In the genomic region with DNA sequence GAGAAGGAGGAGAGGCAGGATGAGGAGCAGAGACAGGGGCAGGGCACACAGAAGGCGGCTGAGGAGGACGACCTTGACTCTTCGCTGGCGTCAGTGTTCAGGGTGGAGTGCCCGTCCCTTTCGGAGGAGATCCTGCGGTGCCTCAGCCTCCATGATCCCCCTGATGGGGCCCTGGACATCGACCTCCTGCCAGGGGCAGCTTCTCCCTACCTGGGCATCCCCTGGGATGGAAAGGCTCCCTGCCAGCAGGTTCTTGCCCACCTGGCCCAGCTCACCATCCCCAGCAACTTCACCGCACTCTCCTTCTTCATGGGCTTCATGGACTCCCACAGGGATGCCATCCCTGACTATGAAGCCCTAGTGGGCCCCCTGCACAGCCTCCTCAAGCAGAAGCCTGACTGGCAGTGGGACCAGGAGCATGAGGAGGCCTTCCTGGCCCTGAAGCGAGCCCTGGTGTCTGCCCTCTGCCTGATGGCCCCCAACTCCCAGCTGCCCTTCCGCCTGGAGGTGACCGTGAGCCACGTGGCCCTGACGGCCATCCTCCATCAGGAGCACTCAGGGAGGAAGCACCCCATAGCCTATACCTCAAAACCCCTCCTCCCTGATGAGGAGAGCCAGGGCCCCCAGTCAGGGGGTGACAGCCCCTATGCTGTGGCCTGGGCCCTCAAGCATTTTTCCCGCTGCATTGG, we compare ENCODE assay signal across 24 cellular contexts. TPM values are rescaled to one million over a fixed set of nuclear protein-coding genes. Genes with fewer than 3 reads are reported as not detected.
DNase-seq lines count a peak whose midpoint lies in the region; ATAC-seq, FAIRE-seq and TF ChIP-seq lines count a peak whose summit lies in the region.
"Had no signal": no experiment of that assay in that cellular context is flagged by ENCODE, and none has a peak within 500 bp of the region (broad histone marks: within the 10 kb centered on the region; RNA-seq: fewer than 3 reads in every experiment).

No MANE protein-coding gene starts in this region.

- H3K79me2 ChIP-seq in HepG2 (ENCODE audit: insufficient read depth, low read length) = no peaks in the 10 kb centered on the region

- CTCF ChIA-PET in HepG2 (lab: Yijun Ruan, JAX; ENCODE audit: low intra/inter-chr PET ratio, low total read pairs) = no interaction called here

- in situ Hi-C loops in HepG2 (cut with HindIII; ENCODE audit: extremely low pct_ligation_motif_present, low pct_unique_long_range_greater_than_20kb) = no loop called here

- no peaks in the 10 kb centered on the region for H3K4me1 Mint-ChIP-seq in activated T-helper 17 cell treated with anti-CD3 and anti-CD28 coated beads, Interleukin-2, amount 50 U/mL, for 72 hours
- no peaks in the 10 kb centered on the region for H3K4me1 Mint-ChIP-seq in stimulated activated effector memory CD8-positive, alpha-beta T cell treated with anti-CD3 and anti-CD28 coated beads, Interleukin-12 subunit alpha, Interleukin-12 subunit beta, amount 100 ng/mL, for 72 hours
- H3K4me1 Mint-ChIP-seq: B cell; CD4-positive, CD25-positive, alpha-beta regulatory T cell had no signal

- H4K20me1 ChIP-seq in HepG2 (ENCODE audit: insufficient read depth, low read length) = no peaks in the 10 kb centered on the region

- peaks cover 0 to under 1% of the 10 kb centered on the region in 2 experiments; a peak in 2 of 5 replicates for H3K27me3 ChIP-seq in HepG2 (ENCODE audit: control insufficient read depth in 1 of 2, insufficient read depth in 2 of 2, low read length in 2 of 2)
- H3K27me3 ChIP-seq in right lobe of liver = no peaks in the 10 kb centered on the region
- H3K27me3 ChIP-seq: BLaER1 had no signal

- BruUV-seq in HepG2 (replicated peaks; lab: Mats Ljungman, UMichigan) = no TSS peak

- H3K4me2 ChIP-seq in HepG2 (ENCODE audit: low read depth, low read length) = no peak overlapping the region

- H3K9me3 Mint-ChIP-seq in activated T-helper 17 cell treated with anti-CD3 and anti-CD28 coated beads, Interleukin-2, amount 50 U/mL, for 72 hours = no peaks in the 10 kb centered on the region
- H3K9me3 Mint-ChIP-seq in stimulated activated effector memory CD8-positive, alpha-beta T cell treated with anti-CD3 and anti-CD28 coated beads, Interleukin-12 subunit alpha, Interleukin-12 subunit beta, amount 100 ng/mL, for 72 hours = no peaks in the 10 kb centered on the region
- H3K9me3 Mint-ChIP-seq: CD8-positive, alpha-beta T cell had no signal

- DNase-seq in HepG2 (ENCODE audit: low spot score) (no peak), right lobe of liver (no peak)
- DNase-seq in stimulated activated effector memory CD8-positive, alpha-beta T cell treated with anti-CD3 and anti-CD28 coated beads, Interleukin-12 subunit alpha, Interleukin-12 subunit beta, amount 100 ng/mL, for 72 hours (ENCODE audit: low spot score in 2 of 2) = no peak
- DNase-seq: Caco-2; CD4-positive, CD25-positive, alpha-beta regulatory T cell; CD8-positive, alpha-beta T cell; DMS153; DND-41; GM23248; H7; HCEC 1CT had no signal

- POLR2A ChIA-PET in HepG2 (lab: Yijun Ruan, JAX) = interaction anchor here (1.9 kb wide), 1 partner anchor 15 kb away, joined by 9 read pairs; a partner anchor contains a TSS

- H3K27ac ChIP-seq in HepG2 (ENCODE audit: extremely low read length, insufficient read depth, low read length) = no peak overlapping the region
- H3K27ac ChIP-seq in right lobe of liver = no peak overlapping the region
- H3K27ac ChIP-seq: 22Rv1, C4-2B, GM23248 had no signal

- no peak for ATAC-seq in HepG2
- no peak for ATAC-seq in right lobe of liver
- ATAC-seq in activated T-helper 17 cell treated with anti-CD3 and anti-CD28 coated beads, Interleukin-2, amount 50 U/mL, for 72 hours (replicated peaks) = no peak
- no peak for ATAC-seq in stimulated activated effector memory CD8-positive, alpha-beta T cell treated with anti-CD3 and anti-CD28 coated beads, Interleukin-12 subunit alpha, Interleukin-12 subunit beta, amount 100 ng/mL, for 72 hours
- ATAC-seq in GM18520 (IDR thresholded peaks at IDR 0.05; ENCODE audit: unreplicated experiment) = no peak
- no peak for ATAC-seq in HG02852 (IDR thresholded peaks at IDR 0.05; ENCODE audit: unreplicated experiment)
- ATAC-seq in HG03432 (IDR thresholded peaks at IDR 0.05; ENCODE audit: unreplicated experiment) = no peak
- ATAC-seq: CD8-positive, alpha-beta T cell had no signal

- H3K4me3 ChIP-seq in HepG2 (replicated peaks in 1 of 3; ENCODE audit: insufficient read depth in 1 of 3, low read depth in 2 of 3, low read length in 3 of 3) (no peak overlapping the region), right lobe of liver (no peak overlapping the region)
- H3K4me3 ChIP-seq: BLaER1, GM23248 had no signal

- WGBS in HepG2 (ENCODE audit: low lambda C conversion rate) = 68% methylated on average over 15 of the region's 15 CpGs
- WGBS in right lobe of liver (ENCODE audit: insufficient coverage, low coverage, low lambda C conversion rate, missing lambda C conversion rate) = 83% methylated on average over 6 of the region's 15 CpGs

- no peak for TF ChIP-seq CTCF in HepG2 (CRISPR knock-in tag; IDR thresholded peaks at IDR 0.05)
- no peak for TF ChIP-seq CTCF in right lobe of liver (IDR thresholded peaks at IDR 0.05)

- peak overlapping the region; percentile 52 for H3K27ac Mint-ChIP-seq in activated T-helper 17 cell treated with anti-CD3 and anti-CD28 coated beads, Interleukin-2, amount 50 U/mL, for 72 hours
- peak overlapping the region; percentile 16 for H3K27ac Mint-ChIP-seq in stimulated activated effector memory CD8-positive, alpha-beta T cell treated with anti-CD3 and anti-CD28 coated beads, Interleukin-12 subunit alpha, Interleukin-12 subunit beta, amount 100 ng/mL, for 72 hours
- H3K27ac Mint-ChIP-seq: B cell; CD8-positive, alpha-beta T cell had no signal

- FAIRE-seq in HepG2 (lab: Jason Lieb, UNC) = no peak
- FAIRE-seq: A204.1, G401.6, GM12892, GM19239, H1 had no signal

- no peak overlapping the region for H2AFZ ChIP-seq in HepG2 (ENCODE audit: low read length)
- H2AFZ ChIP-seq: GM23248 had no signal

- TF ChIP-seq POLR2A in HepG2 (IDR thresholded peaks at IDR 0.05; ENCODE audit: insufficient read depth in 1 of 2, low read depth in 2 of 2, low read length in 2 of 2) = no peak
- TF ChIP-seq POLR2A in right lobe of liver (IDR thresholded peaks at IDR 0.05) = no peak

- H3K4me3 Mint-ChIP-seq in activated T-helper 17 cell treated with anti-CD3 and anti-CD28 coated beads, Interleukin-2, amount 50 U/mL, for 72 hours = no peak overlapping the region
- H3K4me3 Mint-ChIP-seq in stimulated activated effector memory CD8-positive, alpha-beta T cell treated with anti-CD3 and anti-CD28 coated beads, Interleukin-12 subunit alpha, Interleukin-12 subunit beta, amount 100 ng/mL, for 72 hours = no peak overlapping the region
- H3K4me3 Mint-ChIP-seq: B cell; CD4-positive, CD25-positive, alpha-beta regulatory T cell; CD8-positive, alpha-beta T cell had no signal

- H3K36me3 Mint-ChIP-seq in activated T-helper 17 cell treated with anti-CD3 and anti-CD28 coated beads, Interleukin-2, amount 50 U/mL, for 72 hours (ENCODE audit: low read depth) = no peaks in the 10 kb centered on the region
- no peaks in the 10 kb centered on the region for H3K36me3 Mint-ChIP-seq in stimulated activated effector memory CD8-positive, alpha-beta T cell treated with anti-CD3 and anti-CD28 coated beads, Interleukin-12 subunit alpha, Interleukin-12 subunit beta, amount 100 ng/mL, for 72 hours
- H3K36me3 Mint-ChIP-seq: CD4-positive, CD25-positive, alpha-beta regulatory T cell; CD8-positive, alpha-beta T cell had no signal

- H3K9me3 ChIP-seq in HepG2 (ENCODE audit: low read length) = no peaks in the 10 kb centered on the region
- H3K9me3 ChIP-seq in right lobe of liver = no peaks in the 10 kb centered on the region
- H3K9me3 ChIP-seq: BLaER1, Caco-2 had no signal

- H3K4me1 ChIP-seq in HepG2 (ENCODE audit: insufficient read depth, low read length) = no peaks in the 10 kb centered on the region
- H3K4me1 ChIP-seq in right lobe of liver = peaks cover 0 to 10% (median 4%) of the 10 kb centered on the region in 4 donors
- H3K4me1 ChIP-seq: Caco-2 had no signal

- no peaks in the 10 kb centered on the region for H3K36me3 ChIP-seq in HepG2 (replicated peaks in 1 of 2; ENCODE audit: control insufficient read depth in 1 of 2, insufficient read depth in 2 of 2, low read length in 2 of 2)
- H3K36me3 ChIP-seq in right lobe of liver = no peaks in the 10 kb centered on the region

- TF ChIP-seq EP300 in HepG2 (IDR thresholded peaks at IDR 0.05; ENCODE audit: low read depth in 2 of 2, low read length in 2 of 2) (no peak), HepG2 (CRISPR knock-in tag; IDR thresholded peaks at IDR 0.05; ENCODE audit: borderline replicate concordance) (no peak)

- no peak overlapping the region for H3K9ac ChIP-seq in HepG2 (ENCODE audit: insufficient read depth, low read depth, low read length)
- H3K9ac ChIP-seq: BLaER1, GM23248 had no signal

- TF ChIP-seq RAD21 in HepG2 (CRISPR knock-in tag; IDR thresholded peaks at IDR 0.05) = no peak

- peaks cover 4% of the 10 kb centered on the region for H3K27me3 Mint-ChIP-seq in activated T-helper 17 cell treated with anti-CD3 and anti-CD28 coated beads, Interleukin-2, amount 50 U/mL, for 72 hours

- intact Hi-C loops in HepG2 (cut with micrococcal nuclease; ENCODE audit: unreplicated experiment) = no loop called here
- intact Hi-C loops in right lobe of liver (cut with DNase I) = no loop called here

RNA-seq across cellular contexts. Expression of a gene that starts 14.6 kb away (rescaled TPM):
- 0.45 and 0.66 TPM in 2 replicates for total RNA-seq in HepG2 (2016; rRNA removed; fragmentation: Illumina TruSeq; extraction: Trizol)
- total RNA-seq in HepG2 (2016; cell fraction: cytosol; rRNA removed; fragmentation: Illumina TruSeq; extraction: Trizol; ENCODE audit: low read depth) = 0.62 and 0.81 TPM in 2 replicates
- 0.58 and 0.78 TPM in 2 replicates for total RNA-seq in HepG2 (2016; cell fraction: insoluble cytoplasmic fraction; rRNA removed; fragmentation: Illumina TruSeq; extraction: Trizol)
- 1.3 TPM in 2 replicates for total RNA-seq in HepG2 (2016; cell fraction: membrane; rRNA removed; fragmentation: Illumina TruSeq; extraction: Trizol)
- 0.47 and 0.60 TPM in 2 replicates for total RNA-seq in HepG2 (2016; cell fraction: nucleus; rRNA removed; fragmentation: Illumina TruSeq; extraction: Trizol)
- 0.74 and 0.98 TPM in 2 replicates for polyA plus RNA-seq in HepG2 (2011; rRNA removed)
- 0.71 and 0.97 TPM in 2 replicates for polyA plus RNA-seq in HepG2 (2011; cell fraction: cytosol; rRNA removed)
- 1.3 and 1.8 TPM in 2 replicates for polyA plus RNA-seq in HepG2 (2011; cell fraction: nucleus; rRNA removed)
- 0.77 and 1.9 TPM in 2 replicates for polyA plus RNA-seq in HepG2 (2012)
- 0.70 and 0.86 TPM in 2 replicates for polyA plus RNA-seq in HepG2 (2016; cell fraction: cytosol; fragmentation: Illumina TruSeq; extraction: Trizol; ENCODE audit: low read depth)
- 0.62 and 1.3 TPM in 2 replicates for polyA plus RNA-seq in HepG2 (2016; cell fraction: insoluble cytoplasmic fraction; fragmentation: Illumina TruSeq; extraction: Trizol; ENCODE audit: low read depth)
- polyA plus RNA-seq in HepG2 (2016; cell fraction: membrane; fragmentation: Illumina TruSeq; extraction: Trizol; ENCODE audit: low read depth) = 1.4 TPM in 2 replicates
- 1.3 and 1.6 TPM in 2 replicates for polyA plus RNA-seq in HepG2 (2016; cell fraction: nucleus; fragmentation: Illumina TruSeq; extraction: Trizol; ENCODE audit: insufficient read depth, low read depth)
- 0.37 and 0.92 TPM in 2 replicates for polyA minus RNA-seq in HepG2 (2011; rRNA and poly(A)+ RNA removed; ENCODE audit: low replicate concordance)
- 0.30 and 0.35 TPM in 2 replicates for polyA minus RNA-seq in HepG2 (2011; cell fraction: cytosol; rRNA and poly(A)+ RNA removed)
- polyA minus RNA-seq in HepG2 (2011; cell fraction: nucleus; rRNA and poly(A)+ RNA removed) = 0.52 and 0.75 TPM in 2 replicates
- 1 to 10 TPM in 4 of 6 experiments, under 1 TPM in 2; 0.74 to 1.8 (median 1.2) TPM for total RNA-seq in right lobe of liver
- 10 to 100 TPM; 11.1 to 14.6 TPM for total RNA-seq in activated T-helper 17 cell treated with anti-CD3 and anti-CD28 coated beads, Interleukin-2, amount 50 U/mL, for 72 hours

RNA-seq across cellular contexts. Expression of a gene that starts 14.9 kb away (rescaled TPM):
- total RNA-seq in HepG2 (2016; rRNA removed; fragmentation: Illumina TruSeq; extraction: Trizol) (72.2 and 75.7 TPM in 2 replicates), right lobe of liver (10 to 100 TPM; 19.6 to 24.9 (median 21.4) TPM)
- total RNA-seq in HepG2 (2016; cell fraction: cytosol; rRNA removed; fragmentation: Illumina TruSeq; extraction: Trizol; ENCODE audit: low read depth) = 10.2 and 10.7 TPM in 2 replicates
- 60.0 and 78.8 TPM in 2 replicates for total RNA-seq in HepG2 (2016; cell fraction: insoluble cytoplasmic fraction; rRNA removed; fragmentation: Illumina TruSeq; extraction: Trizol)
- total RNA-seq in HepG2 (2016; cell fraction: membrane; rRNA removed; fragmentation: Illumina TruSeq; extraction: Trizol) = 35.9 and 40.5 TPM in 2 replicates
- 62.0 and 78.7 TPM in 2 replicates for total RNA-seq in HepG2 (2016; cell fraction: nucleus; rRNA removed; fragmentation: Illumina TruSeq; extraction: Trizol)
- polyA plus RNA-seq in HepG2 (2011; rRNA removed) = 52.8 and 76.4 TPM in 2 replicates
- 36.1 and 40.8 TPM in 2 replicates for polyA plus RNA-seq in HepG2 (2011; cell fraction: cytosol; rRNA removed)
- 158 and 160 TPM in 2 replicates for polyA plus RNA-seq in HepG2 (2011; cell fraction: nucleus; rRNA removed)
- 82.6 and 83.5 TPM in 2 replicates for polyA plus RNA-seq in HepG2 (2012)
- polyA plus RNA-seq in HepG2 (2016; cell fraction: cytosol; fragmentation: Illumina TruSeq; extraction: Trizol; ENCODE audit: low read depth) = 4.7 and 5.4 TPM in 2 replicates
- polyA plus RNA-seq in HepG2 (2016; cell fraction: insoluble cytoplasmic fraction; fragmentation: Illumina TruSeq; extraction: Trizol; ENCODE audit: low read depth) = 37.4 and 41.5 TPM in 2 replicates
- polyA plus RNA-seq in HepG2 (2016; cell fraction: membrane; fragmentation: Illumina TruSeq; extraction: Trizol; ENCODE audit: low read depth) = 19.0 and 20.9 TPM in 2 replicates
- polyA plus RNA-seq in HepG2 (2016; cell fraction: nucleus; fragmentation: Illumina TruSeq; extraction: Trizol; ENCODE audit: insufficient read depth, low read depth) = 71.6 and 72.4 TPM in 2 replicates
- 29.4 and 108 TPM in 2 replicates for polyA minus RNA-seq in HepG2 (2011; rRNA and poly(A)+ RNA removed; ENCODE audit: low replicate concordance)
- 32.8 and 41.4 TPM in 2 replicates for polyA minus RNA-seq in HepG2 (2011; cell fraction: cytosol; rRNA and poly(A)+ RNA removed)
- 109 and 126 TPM in 2 replicates for polyA minus RNA-seq in HepG2 (2011; cell fraction: nucleus; rRNA and poly(A)+ RNA removed)
- 100 to 1,000 TPM in 1 of 2 donors, 10 to 100 TPM in 1; 64.3 to 132 TPM for total RNA-seq in activated T-helper 17 cell treated with anti-CD3 and anti-CD28 coated beads, Interleukin-2, amount 50 U/mL, for 72 hours

RNA-seq across cellular contexts. Expression of a gene that starts 16.1 kb away (rescaled TPM):
- total RNA-seq in HepG2 (2016; rRNA removed; fragmentation: Illumina TruSeq; extraction: Trizol) (1.1 and 1.3 TPM in 2 replicates), right lobe of liver (1 to 10 TPM; 1.8 to 6.1 (median 2.7) TPM)
- 0.09 and 0.10 TPM in 2 replicates for total RNA-seq in HepG2 (2016; cell fraction: cytosol; rRNA removed; fragmentation: Illumina TruSeq; extraction: Trizol; ENCODE audit: low read depth)
- total RNA-seq in HepG2 (2016; cell fraction: insoluble cytoplasmic fraction; rRNA removed; fragmentation: Illumina TruSeq; extraction: Trizol) = 0.91 and 1.1 TPM in 2 replicates
- total RNA-seq in HepG2 (2016; cell fraction: membrane; rRNA removed; fragmentation: Illumina TruSeq; extraction: Trizol) = 0.24 and 0.34 TPM in 2 replicates
- total RNA-seq in HepG2 (2016; cell fraction: nucleus; rRNA removed; fragmentation: Illumina TruSeq; extraction: Trizol) = 1.0 and 1.4 TPM in 2 replicates
- polyA plus RNA-seq in HepG2 (2011; rRNA removed) = 0.63 and 0.95 TPM in 2 replicates
- 0.39 and 0.44 TPM in 2 replicates for polyA plus RNA-seq in HepG2 (2011; cell fraction: cytosol; rRNA removed)
- polyA plus RNA-seq in HepG2 (2011; cell fraction: nucleus; rRNA removed) = 2.0 and 2.1 TPM in 2 replicates
- 1.8 and 5.9 TPM in 2 replicates for polyA plus RNA-seq in HepG2 (2012)
- 0.07 and 0.08 TPM in 2 replicates for polyA plus RNA-seq in HepG2 (2016; cell fraction: cytosol; fragmentation: Illumina TruSeq; extraction: Trizol; ENCODE audit: low read depth)
- 0.72 and 0.83 TPM in 2 replicates for polyA plus RNA-seq in HepG2 (2016; cell fraction: insoluble cytoplasmic fraction; fragmentation: Illumina TruSeq; extraction: Trizol; ENCODE audit: low read depth)
- polyA plus RNA-seq in HepG2 (2016; cell fraction: membrane; fragmentation: Illumina TruSeq; extraction: Trizol; ENCODE audit: low read depth) = 0.13 and 0.14 TPM in 2 replicates
- polyA plus RNA-seq in HepG2 (2016; cell fraction: nucleus; fragmentation: Illumina TruSeq; extraction: Trizol; ENCODE audit: insufficient read depth, low read depth) = 1.2 and 1.5 TPM in 2 replicates
- 2.4 TPM in 1 of 2 replicates, not detected in the other for polyA minus RNA-seq in HepG2 (2011; rRNA and poly(A)+ RNA removed; ENCODE audit: low replicate concordance)
- polyA minus RNA-seq in HepG2 (2011; cell fraction: cytosol; rRNA and poly(A)+ RNA removed) = 1.4 and 1.5 TPM in 2 replicates
- 1.7 and 1.9 TPM in 2 replicates for polyA minus RNA-seq in HepG2 (2011; cell fraction: nucleus; rRNA and poly(A)+ RNA removed)
- under 1 TPM in 1 of 2 donors, not detected in 1; 0.04 TPM for total RNA-seq in activated T-helper 17 cell treated with anti-CD3 and anti-CD28 coated beads, Interleukin-2, amount 50 U/mL, for 72 hours

RNA-seq across cellular contexts. Expression of a gene that starts 27.7 kb away (rescaled TPM):
- total RNA-seq in HepG2 (2016; rRNA removed; fragmentation: Illumina TruSeq; extraction: Trizol) (25.0 and 34.4 TPM in 2 replicates), right lobe of liver (10 to 100 TPM; 24.9 to 32.8 (median 28.3) TPM)
- total RNA-seq in HepG2 (2016; cell fraction: cytosol; rRNA removed; fragmentation: Illumina TruSeq; extraction: Trizol; ENCODE audit: low read depth) = 13.3 and 16.3 TPM in 2 replicates
- total RNA-seq in HepG2 (2016; cell fraction: insoluble cytoplasmic fraction; rRNA removed; fragmentation: Illumina TruSeq; extraction: Trizol) = 19.5 and 33.3 TPM in 2 replicates
- 24.0 and 26.0 TPM in 2 replicates for total RNA-seq in HepG2 (2016; cell fraction: membrane; rRNA removed; fragmentation: Illumina TruSeq; extraction: Trizol)
- 44.1 and 45.4 TPM in 2 replicates for total RNA-seq in HepG2 (2016; cell fraction: nucleus; rRNA removed; fragmentation: Illumina TruSeq; extraction: Trizol)
- polyA plus RNA-seq in HepG2 (2011; rRNA removed) = 129 and 163 TPM in 2 replicates
- polyA plus RNA-seq in HepG2 (2011; cell fraction: cytosol; rRNA removed) = 99.7 and 120 TPM in 2 replicates
- polyA plus RNA-seq in HepG2 (2011; cell fraction: nucleus; rRNA removed) = 808 and 816 TPM in 2 replicates
- polyA plus RNA-seq in HepG2 (2012) = 66.2 and 118 TPM in 2 replicates
- polyA plus RNA-seq in HepG2 (2016; cell fraction: cytosol; fragmentation: Illumina TruSeq; extraction: Trizol; ENCODE audit: low read depth) = 50.3 and 55.8 TPM in 2 replicates
- polyA plus RNA-seq in HepG2 (2016; cell fraction: insoluble cytoplasmic fraction; fragmentation: Illumina TruSeq; extraction: Trizol; ENCODE audit: low read depth) = 73.2 and 88.2 TPM in 2 replicates
- polyA plus RNA-seq in HepG2 (2016; cell fraction: membrane; fragmentation: Illumina TruSeq; extraction: Trizol; ENCODE audit: low read depth) = 64.6 and 72.1 TPM in 2 replicates
- polyA plus RNA-seq in HepG2 (2016; cell fraction: nucleus; fragmentation: Illumina TruSeq; extraction: Trizol; ENCODE audit: insufficient read depth, low read depth) = 164 and 186 TPM in 2 replicates
- 27.9 and 51.2 TPM in 2 replicates for polyA minus RNA-seq in HepG2 (2011; rRNA and poly(A)+ RNA removed; ENCODE audit: low replicate concordance)
- 18.8 and 21.3 TPM in 2 replicates for polyA minus RNA-seq in HepG2 (2011; cell fraction: cytosol; rRNA and poly(A)+ RNA removed)
- polyA minus RNA-seq in HepG2 (2011; cell fraction: nucleus; rRNA and poly(A)+ RNA removed) = 95.4 and 110 TPM in 2 replicates
- total RNA-seq in activated T-helper 17 cell treated with anti-CD3 and anti-CD28 coated beads, Interleukin-2, amount 50 U/mL, for 72 hours = 10 to 100 TPM; 36.6 to 45.7 TPM

RNA-seq across cellular contexts. Expression of a gene that starts 46.9 kb away (rescaled TPM):
- 0.04 TPM in 1 of 2 replicates, not detected in the other for total RNA-seq in HepG2 (2016; rRNA removed; fragmentation: Illumina TruSeq; extraction: Trizol)
- total RNA-seq in HepG2 (2016; cell fraction: cytosol; rRNA removed; fragmentation: Illumina TruSeq; extraction: Trizol; ENCODE audit: low read depth) = not detected in 2 replicates
- total RNA-seq in HepG2 (2016; cell fraction: insoluble cytoplasmic fraction; rRNA removed; fragmentation: Illumina TruSeq; extraction: Trizol) = 0.11 TPM in 1 of 2 replicates, not detected in the other
- not detected in 2 replicates for total RNA-seq in HepG2 (2016; cell fraction: membrane; rRNA removed; fragmentation: Illumina TruSeq; extraction: Trizol)
- 0.34 TPM in 1 of 2 replicates, not detected in the other for total RNA-seq in HepG2 (2016; cell fraction: nucleus; rRNA removed; fragmentation: Illumina TruSeq; extraction: Trizol)
- 0.15 and 0.24 TPM in 2 replicates for polyA plus RNA-seq in HepG2 (2011; rRNA removed)
- polyA plus RNA-seq in HepG2 (2011; cell fraction: cytosol; rRNA removed) = 0.03 and 0.05 TPM in 2 replicates
- polyA plus RNA-seq in HepG2 (2011; cell fraction: nucleus; rRNA removed) = 1.6 and 2.4 TPM in 2 replicates
- polyA plus RNA-seq in HepG2 (2012) = 0.17 and 0.40 TPM in 2 replicates
- not detected in 2 replicates for polyA plus RNA-seq in HepG2 (2016; cell fraction: cytosol; fragmentation: Illumina TruSeq; extraction: Trizol; ENCODE audit: low read depth)
- not detected in 2 replicates for polyA plus RNA-seq in HepG2 (2016; cell fraction: insoluble cytoplasmic fraction; fragmentation: Illumina TruSeq; extraction: Trizol; ENCODE audit: low read depth)
- not detected in 2 replicates for polyA plus RNA-seq in HepG2 (2016; cell fraction: membrane; fragmentation: Illumina TruSeq; extraction: Trizol; ENCODE audit: low read depth)
- 0.47 TPM in 1 of 2 replicates, not detected in the other for polyA plus RNA-seq in HepG2 (2016; cell fraction: nucleus; fragmentation: Illumina TruSeq; extraction: Trizol; ENCODE audit: insufficient read depth, low read depth)
- 0.32 TPM in 1 of 2 replicates, not detected in the other for polyA minus RNA-seq in HepG2 (2011; rRNA and poly(A)+ RNA removed; ENCODE audit: low replicate concordance)
- polyA minus RNA-seq in HepG2 (2011; cell fraction: cytosol; rRNA and poly(A)+ RNA removed) = not detected in 2 replicates
- 0.37 and 0.39 TPM in 2 replicates for polyA minus RNA-seq in HepG2 (2011; cell fraction: nucleus; rRNA and poly(A)+ RNA removed)
- 1 to 10 TPM; 1.0 to 3.7 (median 2.0) TPM for total RNA-seq in right lobe of liver
- total RNA-seq in activated T-helper 17 cell treated with anti-CD3 and anti-CD28 coated beads, Interleukin-2, amount 50 U/mL, for 72 hours = under 1 TPM in 1 of 2 donors, not detected in 1; 0.66 TPM
- total RNA-seq: CD4-positive, CD25-positive, alpha-beta regulatory T cell; CD8-positive, alpha-beta T cell had no signal
- polyA plus RNA-seq: CD4-positive, CD25-positive, alpha-beta regulatory T cell had no signal
